21 cellular contexts compared by ENCODE assay signal in the genomic region with DNA sequence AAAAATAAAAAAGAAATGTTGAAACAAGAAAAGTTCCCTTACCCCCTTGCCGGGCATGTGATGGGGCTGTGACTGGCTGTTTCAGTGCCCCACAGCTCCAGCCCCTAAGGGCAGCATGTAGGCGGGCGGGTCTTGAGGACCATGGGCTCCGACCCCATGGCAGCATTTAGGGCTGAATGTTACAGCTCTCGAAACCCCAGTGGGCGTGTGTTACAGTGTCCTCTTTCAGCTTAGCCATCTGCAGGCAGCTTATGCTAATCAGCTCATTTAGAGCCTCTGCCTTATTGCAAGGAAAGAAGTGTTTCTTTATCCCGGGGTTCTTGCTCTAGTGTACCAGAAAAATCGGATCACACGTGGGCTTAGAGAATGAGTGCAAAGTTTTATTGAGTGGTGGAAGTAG.
DNase-seq lines count a peak whose midpoint lies in the region; ATAC-seq and TF ChIP-seq lines count a peak whose summit lies in the region.
"Had no signal": no experiment of that assay in that cellular context is flagged by ENCODE, and none has a peak within 500 bp of the region (broad histone marks: within the 10 kb centered on the region; RNA-seq: fewer than 3 reads in every experiment).

No MANE protein-coding gene starts in this region.

- no peaks in the 10 kb centered on the region for H3K4me1 Mint-ChIP-seq in effector memory CD8-positive, alpha-beta T cell (ENCODE audit: low read depth in 2 of 2)
- H3K4me1 Mint-ChIP-seq: CD8-positive, alpha-beta memory T cell had no signal

- H3K36me3 ChIP-seq in WERI-Rb-1 (no peaks in the 10 kb centered on the region), adrenal gland (replicated peaks in 1 of 2) (no peaks in the 10 kb centered on the region)
- H3K36me3 ChIP-seq: HAP-1, SJCRH30 had no signal

- intact Hi-C loops in adrenal gland (cut with DNase I): no loop called here

- H3K9me3 Mint-ChIP-seq in effector memory CD8-positive, alpha-beta T cell: peaks cover 13 to 17% of the 10 kb centered on the region in 2 donors

- H3K4me3 ChIP-seq in WERI-Rb-1 (ENCODE audit: low read depth, low read length) (no peak overlapping the region), adrenal gland (no peak overlapping the region)
- H3K4me3 ChIP-seq: HAP-1, SJCRH30 had no signal

- no peaks in the 10 kb centered on the region for H3K36me3 Mint-ChIP-seq in effector memory CD8-positive, alpha-beta T cell (ENCODE audit: insufficient read depth)
- H3K36me3 Mint-ChIP-seq: CD8-positive, alpha-beta memory T cell had no signal

- H3K27ac ChIP-seq in WERI-Rb-1 (no peak overlapping the region), adrenal gland (no peak overlapping the region)
- H3K27ac ChIP-seq: C4-2B, RWPE1, SJCRH30 had no signal

- H3K4me1 ChIP-seq in adrenal gland (replicated peaks in 1 of 2): no peaks in the 10 kb centered on the region
- H3K4me1 ChIP-seq: HAP-1 had no signal

- no peaks in the 10 kb centered on the region for H3K27me3 ChIP-seq in WERI-Rb-1 (ENCODE audit: insufficient read depth, low read depth, severe bottlenecking)
- H3K27me3 ChIP-seq in adrenal gland: no peaks in the 10 kb centered on the region
- H3K27me3 ChIP-seq: SJCRH30 had no signal

- H3K27me3 Mint-ChIP-seq in effector memory CD8-positive, alpha-beta T cell: no peaks in the 10 kb centered on the region
- H3K27me3 Mint-ChIP-seq: CD8-positive, alpha-beta memory T cell had no signal

- TF ChIP-seq POLR2A in adrenal gland (IDR thresholded peaks at IDR 0.05): no peak

- TF ChIP-seq CTCF in WERI-Rb-1 (IDR thresholded peaks at IDR 0.05; ENCODE audit: low read depth, low read length) (no peak), adrenal gland (IDR thresholded peaks at IDR 0.05) (no peak)

- no peak overlapping the region for H3K27ac Mint-ChIP-seq in effector memory CD8-positive, alpha-beta T cell
- H3K27ac Mint-ChIP-seq: CD8-positive, alpha-beta memory T cell had no signal

- peak; percentile 21 to 24 for DNase-seq in SHP77 (lab: John Stamatoyannopoulos, UW)
- DNase-seq in SHP77 treated with DMSO at 0.1 percent for 48 hours (lab: John Stamatoyannopoulos, UW): no peak
- peak; percentile 94 to 97 for DNase-seq in NCI-H524 (lab: John Stamatoyannopoulos, UW)
- peak; percentile 59 for DNase-seq in WERI-Rb-1
- DNase-seq in SK-N-DZ (ENCODE audit: low spot score): no peak
- DNase-seq in effector memory CD8-positive, alpha-beta T cell: no peak
- no peak for DNase-seq in adrenal gland
- DNase-seq: Calu3; CD8-positive, alpha-beta memory T cell; IMR-90; MV-4-11; NCI-H1105 treated with DMSO at 0.1 percent for 48 hours; NCI-H2081 treated with DMSO at 0.1 percent for 48 hours; NCI-H774; PC-3; T-helper 1 cell had no signal

- no peaks in the 10 kb centered on the region for H3K9me3 ChIP-seq in WERI-Rb-1 (ENCODE audit: severe bottlenecking)
- H3K9me3 ChIP-seq in adrenal gland (replicated peaks in 1 of 3): no peaks in the 10 kb centered on the region
- H3K9me3 ChIP-seq: HAP-1, SJCRH30 had no signal

- ATAC-seq in effector memory CD8-positive, alpha-beta T cell (replicated peaks): no peak
- ATAC-seq in GM21723 (IDR thresholded peaks at IDR 0.05; ENCODE audit: unreplicated experiment): no peak
- ATAC-seq: PC-3 had no signal

- 79 to 84% (median 81%) methylated on average over 9 of the region's 9 CpGs for WGBS in adrenal gland, 4 donors

- H3K4me3 Mint-ChIP-seq in effector memory CD8-positive, alpha-beta T cell: no peak overlapping the region
- H3K4me3 Mint-ChIP-seq: CD8-positive, alpha-beta memory T cell had no signal

Comparison
In these comparisons a context has a peak if more than half of its experiments do, and no peak if none do; other contexts are left out.
1. DNase-seq: peak in SHP77 (2 of 2), NCI-H524 (2 of 2) and WERI-Rb-1 (single experiment); none in SHP77 treated with DMSO at 0.1 percent for 48 hours (single experiment), SK-N-DZ (single experiment), effector memory CD8-positive, alpha-beta T cell (0 of 3) and adrenal gland (0 of 7).